Comparison of ENCODE assay signal across 2 cellular contexts in the genomic region with DNA sequence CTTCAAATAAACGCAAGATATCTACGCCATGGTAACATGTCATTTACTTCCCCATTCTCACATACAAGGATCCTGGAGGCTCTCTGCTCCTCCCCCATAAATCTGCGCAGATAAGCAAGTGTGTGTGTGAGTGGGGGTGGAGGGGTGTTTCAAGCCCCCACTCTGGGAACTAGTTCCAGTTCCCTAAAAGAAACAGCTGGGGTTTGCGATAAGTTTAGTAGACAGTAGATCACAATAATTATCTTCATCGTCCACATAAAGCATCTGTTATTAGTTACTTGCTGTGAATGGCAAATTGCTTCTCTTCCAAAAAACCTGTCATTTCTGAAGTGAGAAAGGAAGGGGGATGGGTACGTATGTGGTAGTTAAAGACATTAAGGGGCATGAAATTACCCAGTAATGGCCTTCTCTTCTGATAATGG.
TF ChIP-seq lines count a peak whose summit lies in the region.

No MANE protein-coding gene starts in this region.

TF ChIP-seq in GM12878, 131 proteins besides CTCF, POLR2A, EP300 and RAD21 (continued from another document and continues in another):
- TF ChIP-seq, protein P1, sequence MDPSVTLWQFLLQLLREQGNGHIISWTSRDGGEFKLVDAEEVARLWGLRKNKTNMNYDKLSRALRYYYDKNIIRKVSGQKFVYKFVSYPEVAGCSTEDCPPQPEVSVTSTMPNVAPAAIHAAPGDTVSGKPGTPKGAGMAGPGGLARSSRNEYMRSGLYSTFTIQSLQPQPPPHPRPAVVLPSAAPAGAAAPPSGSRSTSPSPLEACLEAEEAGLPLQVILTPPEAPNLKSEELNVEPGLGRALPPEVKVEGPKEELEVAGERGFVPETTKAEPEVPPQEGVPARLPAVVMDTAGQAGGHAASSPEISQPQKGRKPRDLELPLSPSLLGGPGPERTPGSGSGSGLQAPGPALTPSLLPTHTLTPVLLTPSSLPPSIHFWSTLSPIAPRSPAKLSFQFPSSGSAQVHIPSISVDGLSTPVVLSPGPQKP (IDR thresholded peaks at IDR 0.05; ENCODE audit: low read depth, low read length), result no peak
- TF ChIP-seq TAF1 (IDR thresholded peaks at IDR 0.05; ENCODE audit: borderline replicate concordance, low read depth, low read length) (no peak), SREBF2 (IDR thresholded peaks at IDR 0.05; ENCODE audit: low read length) (no peak), DPF2 (IDR thresholded peaks at IDR 0.05) (peak; percentile 57; the same call in 1 of the 2 replicates), KDM1A (IDR thresholded peaks at IDR 0.05; ENCODE audit: borderline replicate concordance) (no peak), CBFB (IDR thresholded peaks at IDR 0.05; ENCODE audit: low read depth) (no peak), MEF2B (IDR thresholded peaks at IDR 0.05; ENCODE audit: partially characterized antibody, poor library complexity, severe bottlenecking) (no peak), MEF2A (IDR thresholded peaks at IDR 0.05; ENCODE audit: insufficient read depth, low read depth, low read length) (0 out of 2 replicates have a peak, but pooled peaks have one; percentile 6), EED (IDR thresholded peaks at IDR 0.05; ENCODE audit: low read depth) (peak; percentile 54), YBX1 (IDR thresholded peaks at IDR 0.05) (no peak), MTA2 (IDR thresholded peaks at IDR 0.05; ENCODE audit: low read depth) (0 out of 2 replicates have a peak, but pooled peaks have one; percentile 58)
- TF ChIP-seq, protein P2, sequence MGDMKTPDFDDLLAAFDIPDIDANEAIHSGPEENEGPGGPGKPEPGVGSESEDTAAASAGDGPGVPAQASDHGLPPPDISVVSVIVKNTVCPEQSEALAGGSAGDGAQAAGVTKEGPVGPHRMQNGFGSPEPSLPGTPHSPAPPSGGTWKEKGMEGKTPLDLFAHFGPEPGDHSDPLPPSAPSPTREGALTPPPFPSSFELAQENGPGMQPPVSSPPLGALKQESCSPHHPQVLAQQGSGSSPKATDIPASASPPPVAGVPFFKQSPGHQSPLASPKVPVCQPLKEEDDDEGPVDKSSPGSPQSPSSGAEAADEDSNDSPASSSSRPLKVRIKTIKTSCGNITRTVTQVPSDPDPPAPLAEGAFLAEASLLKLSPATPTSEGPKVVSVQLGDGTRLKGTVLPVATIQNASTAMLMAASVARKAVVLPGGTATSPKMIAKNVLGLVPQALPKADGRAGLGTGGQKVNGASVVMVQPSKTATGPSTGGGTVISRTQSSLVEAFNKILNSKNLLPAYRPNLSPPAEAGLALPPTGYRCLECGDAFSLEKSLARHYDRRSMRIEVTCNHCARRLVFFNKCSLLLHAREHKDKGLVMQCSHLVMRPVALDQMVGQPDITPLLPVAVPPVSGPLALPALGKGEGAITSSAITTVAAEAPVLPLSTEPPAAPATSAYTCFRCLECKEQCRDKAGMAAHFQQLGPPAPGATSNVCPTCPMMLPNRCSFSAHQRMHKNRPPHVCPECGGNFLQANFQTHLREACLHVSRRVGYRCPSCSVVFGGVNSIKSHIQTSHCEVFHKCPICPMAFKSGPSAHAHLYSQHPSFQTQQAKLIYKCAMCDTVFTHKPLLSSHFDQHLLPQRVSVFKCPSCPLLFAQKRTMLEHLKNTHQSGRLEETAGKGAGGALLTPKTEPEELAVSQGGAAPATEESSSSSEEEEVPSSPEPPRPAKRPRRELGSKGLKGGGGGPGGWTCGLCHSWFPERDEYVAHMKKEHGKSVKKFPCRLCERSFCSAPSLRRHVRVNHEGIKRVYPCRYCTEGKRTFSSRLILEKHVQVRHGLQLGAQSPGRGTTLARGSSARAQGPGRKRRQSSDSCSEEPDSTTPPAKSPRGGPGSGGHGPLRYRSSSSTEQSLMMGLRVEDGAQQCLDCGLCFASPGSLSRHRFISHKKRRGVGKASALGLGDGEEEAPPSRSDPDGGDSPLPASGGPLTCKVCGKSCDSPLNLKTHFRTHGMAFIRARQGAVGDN (IDR thresholded peaks at IDR 0.05), result no peak
- TF ChIP-seq, protein P3, sequence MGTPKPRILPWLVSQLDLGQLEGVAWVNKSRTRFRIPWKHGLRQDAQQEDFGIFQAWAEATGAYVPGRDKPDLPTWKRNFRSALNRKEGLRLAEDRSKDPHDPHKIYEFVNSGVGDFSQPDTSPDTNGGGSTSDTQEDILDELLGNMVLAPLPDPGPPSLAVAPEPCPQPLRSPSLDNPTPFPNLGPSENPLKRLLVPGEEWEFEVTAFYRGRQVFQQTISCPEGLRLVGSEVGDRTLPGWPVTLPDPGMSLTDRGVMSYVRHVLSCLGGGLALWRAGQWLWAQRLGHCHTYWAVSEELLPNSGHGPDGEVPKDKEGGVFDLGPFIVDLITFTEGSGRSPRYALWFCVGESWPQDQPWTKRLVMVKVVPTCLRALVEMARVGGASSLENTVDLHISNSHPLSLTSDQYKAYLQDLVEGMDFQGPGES (IDR thresholded peaks at IDR 0.05), result no peak
- TF ChIP-seq, protein P4, sequence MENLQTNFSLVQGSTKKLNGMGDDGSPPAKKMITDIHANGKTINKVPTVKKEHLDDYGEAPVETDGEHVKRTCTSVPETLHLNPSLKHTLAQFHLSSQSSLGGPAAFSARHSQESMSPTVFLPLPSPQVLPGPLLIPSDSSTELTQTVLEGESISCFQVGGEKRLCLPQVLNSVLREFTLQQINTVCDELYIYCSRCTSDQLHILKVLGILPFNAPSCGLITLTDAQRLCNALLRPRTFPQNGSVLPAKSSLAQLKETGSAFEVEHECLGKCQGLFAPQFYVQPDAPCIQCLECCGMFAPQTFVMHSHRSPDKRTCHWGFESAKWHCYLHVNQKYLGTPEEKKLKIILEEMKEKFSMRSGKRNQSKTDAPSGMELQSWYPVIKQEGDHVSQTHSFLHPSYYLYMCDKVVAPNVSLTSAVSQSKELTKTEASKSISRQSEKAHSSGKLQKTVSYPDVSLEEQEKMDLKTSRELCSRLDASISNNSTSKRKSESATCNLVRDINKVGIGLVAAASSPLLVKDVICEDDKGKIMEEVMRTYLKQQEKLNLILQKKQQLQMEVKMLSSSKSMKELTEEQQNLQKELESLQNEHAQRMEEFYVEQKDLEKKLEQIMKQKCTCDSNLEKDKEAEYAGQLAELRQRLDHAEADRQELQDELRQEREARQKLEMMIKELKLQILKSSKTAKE (IDR thresholded peaks at IDR 0.05; ENCODE audit: low read depth, poor library complexity, severe bottlenecking), result no peak

TF ChIP-seq in HEK293T, 16 proteins besides CTCF, POLR2A, EP300 and RAD21 (continued from another document):
- TF ChIP-seq HDGF (IDR thresholded peaks at IDR 0.05; ENCODE audit: borderline replicate concordance), result no peak
- no peak for TF ChIP-seq TARDBP (IDR thresholded peaks at IDR 0.05)
- no peak for TF ChIP-seq FOXM1 (IDR thresholded peaks at IDR 0.05; ENCODE audit: borderline replicate concordance)
